Comparison of ENCODE assay signal across 1 cellular context in genomic region chr22:41952713-41953112, GRCh38.
TF ChIP-seq lines count a peak whose summit lies in the region.

No MANE protein-coding gene starts in this region.

TF ChIP-seq in H1, 55 proteins besides CTCF, POLR2A, EP300 and RAD21:
- no peak for TF ChIP-seq CBX8 (IDR thresholded peaks at IDR 0.05; ENCODE audit: borderline replicate concordance, low read depth, low read length)
- TF ChIP-seq CTBP2 (IDR thresholded peaks at IDR 0.05; ENCODE audit: borderline replicate concordance, insufficient read depth, insufficient read length, low read length), result no peak
